In genomic region chr5:74303575-74303974, GRCh38 we compare ENCODE assay signal across 15 cellular contexts.
DNase-seq lines count a peak whose midpoint lies in the region; ATAC-seq and TF ChIP-seq lines count a peak whose summit lies in the region.
"Had no signal": no experiment of that assay in that cellular context is flagged by ENCODE, and none has a peak within 500 bp of the region (broad histone marks: within the 10 kb centered on the region; RNA-seq: fewer than 3 reads in every experiment).

No MANE protein-coding gene starts in this region.

- H3K27ac ChIP-seq in SK-N-MC (no peak overlapping the region), trophoblast cell (ENCODE audit: low read depth, low read length) (no peak overlapping the region)

- no peaks in the 10 kb centered on the region for H3K4me1 ChIP-seq in trophoblast cell (ENCODE audit: control insufficient read depth in 1 of 2, insufficient read depth in 2 of 2, low read length in 2 of 2)

- H3K4me2 ChIP-seq in trophoblast cell (ENCODE audit: low read length) = no peak overlapping the region

- H2AK5ac ChIP-seq in trophoblast cell (ENCODE audit: low read length) = no peak overlapping the region

- H3K9me3 Mint-ChIP-seq in activated T-cell treated with anti-CD3 and anti-CD28 coated beads, Interleukin-2, amount 50 U/mL, for 24 hours = no peaks in the 10 kb centered on the region

- no peak overlapping the region for H2AFZ ChIP-seq in trophoblast cell (ENCODE audit: insufficient read depth, low read length, poor library complexity)

- H3K9ac ChIP-seq in SK-N-MC (ENCODE audit: insufficient read length) = no peak overlapping the region
- no peak overlapping the region for H3K9ac ChIP-seq in trophoblast cell (ENCODE audit: low read length)

- peaks cover 3% of the 10 kb centered on the region for H3K79me1 ChIP-seq in trophoblast cell (ENCODE audit: low read length)

- no peaks in the 10 kb centered on the region for H3K27me3 ChIP-seq in trophoblast cell (ENCODE audit: insufficient read depth, low read length)

- no peaks in the 10 kb centered on the region for H3K36me3 ChIP-seq in SK-N-MC (ENCODE audit: insufficient read depth, low read length)
- H3K36me3 ChIP-seq in trophoblast cell (ENCODE audit: control insufficient read depth in 1 of 2, insufficient read depth in 2 of 2, low read length in 2 of 2) = no peaks in the 10 kb centered on the region

- no peak overlapping the region for H4K91ac ChIP-seq in trophoblast cell (ENCODE audit: low read depth, low read length)

- no peak overlapping the region for H4K12ac ChIP-seq in trophoblast cell (ENCODE audit: low read depth, low read length)

- H2BK12ac ChIP-seq in trophoblast cell (ENCODE audit: low read length) = no peak overlapping the region

- H3K4me3 Mint-ChIP-seq in activated T-cell treated with anti-CD3 and anti-CD28 coated beads, Interleukin-2, amount 50 U/mL, for 24 hours = no peak overlapping the region
- H3K4me3 Mint-ChIP-seq: CD14-positive monocyte; CD8-positive, alpha-beta T cell had no signal

- DNase-seq in GM03348 (ENCODE audit: low spot score) (peak; percentile 27), SK-N-MC (ENCODE audit: low read depth, low spot score) (peak; percentile 12), fibroblast of mammary gland (ENCODE audit: low read depth) (peak; percentile 45), trophoblast cell (no peak), cerebellar cortex (ENCODE audit: low spot score) (no peak)
- no peak for DNase-seq in activated T-cell treated with anti-CD3 and anti-CD28 coated beads, Interleukin-2, amount 50 U/mL, for 24 hours
- DNase-seq: CD8-positive, alpha-beta T cell; COR-L47; DMS153; DMS79 treated with DMSO at 0.1 percent for 48 hours; EL had no signal

- H3K27me3 Mint-ChIP-seq in activated T-cell treated with anti-CD3 and anti-CD28 coated beads, Interleukin-2, amount 50 U/mL, for 24 hours = peaks cover 29% of the 10 kb centered on the region

- H3K18ac ChIP-seq in trophoblast cell (ENCODE audit: low read length) = no peak overlapping the region

- H3K4ac ChIP-seq in trophoblast cell (ENCODE audit: low read depth, low read length) = no peak overlapping the region

- no peak overlapping the region for H4K8ac ChIP-seq in trophoblast cell (ENCODE audit: low read depth, low read length)

- no peak overlapping the region for H3K4me3 ChIP-seq in SK-N-MC
- no peak overlapping the region for H3K4me3 ChIP-seq in fibroblast of mammary gland (ENCODE audit: control insufficient read depth, low read depth, low read length)
- H3K4me3 ChIP-seq in trophoblast cell (ENCODE audit: low read depth, low read length) = no peak overlapping the region

- no peaks in the 10 kb centered on the region for H3K4me1 Mint-ChIP-seq in activated T-cell treated with anti-CD3 and anti-CD28 coated beads, Interleukin-2, amount 50 U/mL, for 24 hours (ENCODE audit: low read depth)
- H3K4me1 Mint-ChIP-seq: CD14-positive monocyte had no signal

- ATAC-seq in GM21367 (IDR thresholded peaks at IDR 0.05; ENCODE audit: unreplicated experiment) (no peak), GM19463 (IDR thresholded peaks at IDR 0.05; ENCODE audit: unreplicated experiment) (no peak)
- ATAC-seq: CD8-positive, alpha-beta T cell; HCT116 had no signal

- H3K14ac ChIP-seq in trophoblast cell (ENCODE audit: low read length) = no peak overlapping the region

- no peaks in the 10 kb centered on the region for H3K36me3 Mint-ChIP-seq in activated T-cell treated with anti-CD3 and anti-CD28 coated beads, Interleukin-2, amount 50 U/mL, for 24 hours (ENCODE audit: low read depth)
- H3K36me3 Mint-ChIP-seq: CD14-positive monocyte; CD8-positive, alpha-beta T cell had no signal

- TF ChIP-seq CTCF in fibroblast of mammary gland (conservative IDR thresholded peaks at IDR 0.05; ENCODE audit: control insufficient read depth, insufficient read depth, low read depth, low read length) = no peak

- H3K79me2 ChIP-seq in trophoblast cell (ENCODE audit: control insufficient read depth, insufficient read depth, low read length, poor library complexity) = no peaks in the 10 kb centered on the region

- no peak overlapping the region for H3K27ac Mint-ChIP-seq in activated T-cell treated with anti-CD3 and anti-CD28 coated beads, Interleukin-2, amount 50 U/mL, for 24 hours
- H3K27ac Mint-ChIP-seq: CD14-positive monocyte; CD8-positive, alpha-beta T cell had no signal

- H3K23ac ChIP-seq in trophoblast cell (ENCODE audit: low read length) = no peak overlapping the region

- no peak overlapping the region for H2BK120ac ChIP-seq in trophoblast cell (ENCODE audit: insufficient read depth, low read length, poor library complexity)

- no CpG with 5 or more reads among the region's 3 CpGs for WGBS in trophoblast cell (ENCODE audit: extremely low coverage, insufficient coverage, insufficient read length)

- H3K9me3 ChIP-seq in SK-N-MC (ENCODE audit: low read depth, low read length) = no peaks in the 10 kb centered on the region
- H3K9me3 ChIP-seq in trophoblast cell (ENCODE audit: insufficient read depth, low read depth, low read length) = no peaks in the 10 kb centered on the region

- peak overlapping the region; percentile 31 for H2BK5ac ChIP-seq in trophoblast cell (ENCODE audit: low read depth, low read length, poor library complexity)

Comparison
In these comparisons a context has a peak if more than half of its experiments do, and no peak if none do; other contexts are left out.
1. DNase-seq: peak in GM03348 (single experiment), SK-N-MC (single experiment) and fibroblast of mammary gland (single experiment); none in trophoblast cell (0 of 2), activated T-cell treated with anti-CD3 and anti-CD28 coated beads, Interleukin-2, amount 50 U/mL, for 24 hours (single experiment) and cerebellar cortex (single experiment).